Comparison of ENCODE assay signal across 22 cellular contexts in the genomic region with DNA sequence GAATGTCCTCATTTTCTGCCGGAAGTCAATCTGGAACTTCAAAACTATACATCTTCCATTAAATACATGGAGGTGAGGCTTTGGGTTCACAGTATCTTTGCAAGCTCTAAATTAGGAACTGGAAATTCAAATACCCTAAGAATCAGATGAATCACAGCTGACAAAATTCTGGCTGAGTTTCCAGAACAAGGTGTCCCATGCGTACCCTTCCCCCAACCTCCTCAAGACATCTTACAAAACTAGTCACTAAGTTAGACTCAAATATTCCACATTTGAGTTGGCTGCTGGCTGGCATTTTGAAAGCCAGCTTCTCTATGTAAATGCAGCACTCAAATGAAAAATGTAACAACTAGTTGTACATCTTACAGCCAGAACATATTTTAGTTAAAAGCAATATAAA.
"Had no signal": no experiment of that assay in that cellular context is flagged by ENCODE, and none has a peak within 500 bp of the region (broad histone marks: within the 10 kb centered on the region; RNA-seq: fewer than 3 reads in every experiment).

No MANE protein-coding gene starts in this region.

- H3K27me3 ChIP-seq: breast epithelium had no signal

- DNase-seq: activated B cell treated with CpG ODN at 0.5 μM for 24 hours; activated CD4-positive, alpha-beta memory T cell treated with anti-CD3 and anti-CD28 coated beads for 36 hours; activated CD4-positive, alpha-beta T cell treated with anti-CD3 and anti-CD28 coated beads for 1 hour; activated CD4-positive, alpha-beta T cell treated with anti-CD3 and anti-CD28 coated beads, Interleukin-2, amount 10 ng/mL, durations not matched to agents 24 days and 14 days; activated gamma-delta T cell treated with Interleukin-2 at 50 U/mL for 16 hours; activated naive CD4-positive, alpha-beta T cell treated with anti-CD3 and anti-CD28 coated beads, Interleukin-2, amount 10 ng/mL, durations not matched to agents 7 days and 5 days; activated naive CD8-positive, alpha-beta T cell treated with anti-CD3 and anti-CD28 coated beads for 36 hours; activated T-cell treated with anti-CD3 and anti-CD28 coated beads, Interleukin-2, amount 50 U/mL, for 72 hours; anterior cingulate cortex; MM.1S; NCI-H1105 treated with DMSO at 0.1 percent for 48 hours; NCI-H1436 treated with DMSO at 0.1 percent for 48 hours; NCI-H187; NCI-H2081 treated with DMSO at 0.1 percent for 48 hours; NCI-H446; NCI-H524; SHP77 had no signal

- H3K4me1 Mint-ChIP-seq: activated B cell treated with CpG ODN at 0.5 μM for 24 hours; activated CD4-positive, alpha-beta T cell treated with anti-CD3 and anti-CD28 coated beads, Interleukin-2, amount 10 ng/mL, durations not matched to agents 24 days and 14 days; activated naive CD4-positive, alpha-beta T cell treated with anti-CD3 and anti-CD28 coated beads, Interleukin-2, amount 10 ng/mL, durations not matched to agents 7 days and 5 days; activated naive CD8-positive, alpha-beta T cell treated with anti-CD3 and anti-CD28 coated beads for 36 hours had no signal

- H3K27ac Mint-ChIP-seq: activated B cell treated with CpG ODN at 0.5 μM for 24 hours; activated CD4-positive, alpha-beta memory T cell treated with anti-CD3 and anti-CD28 coated beads for 36 hours; activated CD4-positive, alpha-beta T cell treated with anti-CD3 and anti-CD28 coated beads, Interleukin-2, amount 10 ng/mL, durations not matched to agents 24 days and 14 days; activated naive CD4-positive, alpha-beta T cell treated with anti-CD3 and anti-CD28 coated beads, Interleukin-2, amount 10 ng/mL, durations not matched to agents 7 days and 5 days; activated naive CD8-positive, alpha-beta T cell treated with anti-CD3 and anti-CD28 coated beads for 36 hours; activated T-cell treated with anti-CD3 and anti-CD28 coated beads, Interleukin-2, amount 50 U/mL, for 72 hours; activated T-helper 2 cell treated with anti-CD3 and anti-CD28 coated beads, Interferon-gamma antibody, Interleukin-2, Interleukin-4, amounts not matched to agents 10 μg/mL and 5 μg/mL and 100 μg/mL, durations not matched to agents 14 hours and 24 hours and 36 hours; T-helper 1 cell treated with Interleukin-12 subunit alpha and Interleukin-12 subunit beta and Interleukin-4 antibody, amounts not matched to agents 30 μg/mL and 1 μg/mL, for 36 hours had no signal

- H3K27me3 Mint-ChIP-seq: activated B cell treated with CpG ODN at 0.5 μM for 24 hours; activated CD4-positive, alpha-beta memory T cell treated with anti-CD3 and anti-CD28 coated beads for 36 hours; activated CD4-positive, alpha-beta T cell treated with anti-CD3 and anti-CD28 coated beads, Interleukin-2, amount 10 ng/mL, durations not matched to agents 24 days and 14 days; activated naive CD4-positive, alpha-beta T cell treated with anti-CD3 and anti-CD28 coated beads, Interleukin-2, amount 10 ng/mL, durations not matched to agents 7 days and 5 days; activated naive CD8-positive, alpha-beta T cell treated with anti-CD3 and anti-CD28 coated beads for 36 hours had no signal

- H3K4me1 ChIP-seq: breast epithelium, SJSA1 had no signal

- H3K4me3 ChIP-seq: breast epithelium, SJSA1 had no signal

- H3K36me3 Mint-ChIP-seq: activated CD4-positive, alpha-beta memory T cell treated with anti-CD3 and anti-CD28 coated beads for 36 hours; activated naive CD4-positive, alpha-beta T cell treated with anti-CD3 and anti-CD28 coated beads, Interleukin-2, amount 10 ng/mL, durations not matched to agents 7 days and 5 days; activated naive CD8-positive, alpha-beta T cell treated with anti-CD3 and anti-CD28 coated beads for 36 hours had no signal

- H3K9me3 ChIP-seq: breast epithelium, SJSA1 had no signal

- H3K27ac ChIP-seq: breast epithelium, SJSA1 had no signal

- H3K4me3 Mint-ChIP-seq: activated B cell treated with CpG ODN at 0.5 μM for 24 hours; activated CD4-positive, alpha-beta memory T cell treated with anti-CD3 and anti-CD28 coated beads for 36 hours; activated CD4-positive, alpha-beta T cell treated with anti-CD3 and anti-CD28 coated beads, Interleukin-2, amount 10 ng/mL, durations not matched to agents 24 days and 14 days; activated naive CD4-positive, alpha-beta T cell treated with anti-CD3 and anti-CD28 coated beads, Interleukin-2, amount 10 ng/mL, durations not matched to agents 7 days and 5 days; activated naive CD8-positive, alpha-beta T cell treated with anti-CD3 and anti-CD28 coated beads for 36 hours; activated T-cell treated with anti-CD3 and anti-CD28 coated beads, Interleukin-2, amount 50 U/mL, for 72 hours; T-helper 1 cell treated with Interleukin-12 subunit alpha and Interleukin-12 subunit beta and Interleukin-4 antibody, amounts not matched to agents 30 μg/mL and 1 μg/mL, for 36 hours had no signal

- H3K9me3 Mint-ChIP-seq: activated B cell treated with CpG ODN at 0.5 μM for 24 hours; activated CD4-positive, alpha-beta memory T cell treated with anti-CD3 and anti-CD28 coated beads for 36 hours; activated CD4-positive, alpha-beta T cell treated with anti-CD3 and anti-CD28 coated beads, Interleukin-2, amount 10 ng/mL, durations not matched to agents 24 days and 14 days; activated naive CD4-positive, alpha-beta T cell treated with anti-CD3 and anti-CD28 coated beads, Interleukin-2, amount 10 ng/mL, durations not matched to agents 7 days and 5 days; activated naive CD8-positive, alpha-beta T cell treated with anti-CD3 and anti-CD28 coated beads for 36 hours; activated T-cell treated with anti-CD3 and anti-CD28 coated beads, Interleukin-2, amount 50 U/mL, for 72 hours; activated T-helper 2 cell treated with anti-CD3 and anti-CD28 coated beads, Interferon-gamma antibody, Interleukin-2, Interleukin-4, amounts not matched to agents 10 μg/mL and 5 μg/mL and 100 μg/mL, durations not matched to agents 14 hours and 24 hours and 36 hours; T-helper 1 cell treated with Interleukin-12 subunit alpha and Interleukin-12 subunit beta and Interleukin-4 antibody, amounts not matched to agents 30 μg/mL and 1 μg/mL, for 36 hours had no signal

- H3K36me3 ChIP-seq: breast epithelium, SJSA1 had no signal

- ATAC-seq: activated T-cell treated with anti-CD3 and anti-CD28 coated beads, Interleukin-2, amount 50 U/mL, for 72 hours; SK-N-SH treated with all-trans-retinoic acid at 6 μM for 48 hours had no signal
